Comparison of ENCODE assay signal across 2 cellular contexts in the genomic region with DNA sequence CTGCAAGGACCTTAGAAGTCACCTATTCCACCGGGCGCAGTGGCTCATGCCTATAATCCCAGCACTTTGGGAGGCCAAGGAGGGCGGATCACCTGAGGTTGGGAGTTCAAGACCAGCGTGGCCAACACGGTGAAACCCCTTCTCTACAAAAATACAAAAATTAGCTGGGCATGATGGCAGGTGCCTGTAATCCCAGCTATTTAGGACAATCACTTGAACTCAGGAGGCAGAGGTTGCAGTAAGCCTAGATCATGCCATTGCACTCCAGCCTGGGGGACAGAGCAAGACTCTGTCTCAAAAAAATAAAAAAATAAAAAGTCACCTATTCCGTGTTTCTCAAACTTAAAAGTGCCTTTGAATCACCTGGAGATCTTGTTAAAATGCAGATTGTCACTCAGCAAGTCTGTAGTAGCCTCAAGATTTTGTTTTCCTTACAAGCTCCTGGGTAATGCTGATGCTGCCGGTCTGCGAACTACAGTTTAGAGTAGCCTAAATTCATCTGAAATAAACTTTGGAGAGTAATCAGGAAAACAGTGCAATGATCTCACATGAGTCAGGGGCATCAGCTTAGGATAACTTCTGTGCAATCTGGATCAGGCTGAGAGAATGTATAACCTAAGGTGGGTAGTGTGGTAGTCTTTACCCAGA. TPM values are rescaled to one million over a fixed set of nuclear protein-coding genes. Genes with fewer than 3 reads are reported as not detected.
"Had no signal": no experiment of that assay in that cellular context is flagged by ENCODE, and none has a peak within 500 bp of the region (broad histone marks: within the 10 kb centered on the region; RNA-seq: fewer than 3 reads in every experiment).

No MANE protein-coding gene starts in this region.

RNA-seq across cellular contexts. Expression of a gene that starts 24.7 kb away (rescaled TPM):
- total RNA-seq: SJSA1, temporal lobe had no signal
